Comparison of ENCODE assay signal across 3 cellular contexts in genomic region chr1:149845416-149845815, GRCh38.
A peak's percentile ranks its signal among the peaks of the same experiment; 100 is the strongest.
TF ChIP-seq lines count a peak whose summit lies in the region.

No MANE protein-coding gene starts in this region.

TF ChIP-seq in HEK293, 187 proteins besides CTCF, POLR2A, EP300 and RAD21 (continued from another document):
- TF ChIP-seq, protein P1, sequence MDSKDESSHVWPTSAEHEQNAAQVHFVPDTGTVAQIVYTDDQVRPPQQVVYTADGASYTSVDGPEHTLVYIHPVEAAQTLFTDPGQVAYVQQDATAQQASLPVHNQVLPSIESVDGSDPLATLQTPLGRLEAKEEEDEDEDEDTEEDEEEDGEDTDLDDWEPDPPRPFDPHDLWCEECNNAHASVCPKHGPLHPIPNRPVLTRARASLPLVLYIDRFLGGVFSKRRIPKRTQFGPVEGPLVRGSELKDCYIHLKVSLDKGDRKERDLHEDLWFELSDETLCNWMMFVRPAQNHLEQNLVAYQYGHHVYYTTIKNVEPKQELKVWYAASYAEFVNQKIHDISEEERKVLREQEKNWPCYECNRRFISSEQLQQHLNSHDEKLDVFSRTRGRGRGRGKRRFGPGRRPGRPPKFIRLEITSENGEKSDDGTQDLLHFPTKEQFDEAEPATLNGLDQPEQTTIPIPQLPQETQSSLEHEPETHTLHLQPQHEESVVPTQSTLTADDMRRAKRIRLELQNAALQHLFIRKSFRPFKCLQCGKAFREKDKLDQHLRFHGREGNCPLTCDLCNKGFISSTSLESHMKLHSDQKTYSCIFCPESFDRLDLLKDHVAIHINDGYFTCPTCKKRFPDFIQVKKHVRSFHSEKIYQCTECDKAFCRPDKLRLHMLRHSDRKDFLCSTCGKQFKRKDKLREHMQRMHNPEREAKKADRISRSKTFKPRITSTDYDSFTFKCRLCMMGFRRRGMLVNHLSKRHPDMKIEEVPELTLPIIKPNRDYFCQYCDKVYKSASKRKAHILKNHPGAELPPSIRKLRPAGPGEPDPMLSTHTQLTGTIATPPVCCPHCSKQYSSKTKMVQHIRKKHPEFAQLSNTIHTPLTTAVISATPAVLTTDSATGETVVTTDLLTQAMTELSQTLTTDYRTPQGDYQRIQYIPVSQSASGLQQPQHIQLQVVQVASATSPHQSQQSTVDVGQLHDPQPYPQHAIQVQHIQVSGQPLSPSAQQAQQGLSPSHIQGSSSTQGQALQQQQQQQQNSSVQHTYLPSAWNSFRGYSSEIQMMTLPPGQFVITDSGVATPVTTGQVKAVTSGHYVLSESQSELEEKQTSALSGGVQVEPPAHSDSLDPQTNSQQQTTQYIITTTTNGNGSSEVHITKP (tag by site-specific recombination; IDR thresholded peaks at IDR 0.05), result no peak
- TF ChIP-seq ZNF623 (tag by site-specific recombination; IDR thresholded peaks at IDR 0.05), result peak; percentile 18; the same call in 1 of the 2 replicates
- TF ChIP-seq ZNF549 (tag by site-specific recombination; IDR thresholded peaks at IDR 0.05), result no peak
- TF ChIP-seq ZNF311 (tag by site-specific recombination; IDR thresholded peaks at IDR 0.05; ENCODE audit: borderline replicate concordance), result no peak
- no peak for TF ChIP-seq MYNN (tag by site-specific recombination; IDR thresholded peaks at IDR 0.05; ENCODE audit: borderline replicate concordance)

TF ChIP-seq in HepG2, 621 proteins besides CTCF, POLR2A, EP300 and RAD21 (continued from another document):
- TF ChIP-seq, protein P2, sequence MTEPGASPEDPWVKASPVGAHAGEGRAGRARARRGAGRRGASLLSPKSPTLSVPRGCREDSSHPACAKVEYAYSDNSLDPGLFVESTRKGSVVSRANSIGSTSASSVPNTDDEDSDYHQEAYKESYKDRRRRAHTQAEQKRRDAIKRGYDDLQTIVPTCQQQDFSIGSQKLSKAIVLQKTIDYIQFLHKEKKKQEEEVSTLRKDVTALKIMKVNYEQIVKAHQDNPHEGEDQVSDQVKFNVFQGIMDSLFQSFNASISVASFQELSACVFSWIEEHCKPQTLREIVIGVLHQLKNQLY (CRISPR knock-in tag; IDR thresholded peaks at IDR 0.05), result no peak
- no peak for TF ChIP-seq NCOR1 (IDR thresholded peaks at IDR 0.05; ENCODE audit: borderline replicate concordance, low read length)

TF ChIP-seq in HEK293T, 16 proteins besides CTCF, POLR2A, EP300 and RAD21 (continued from another document):
- TF ChIP-seq FOXA1 (IDR thresholded peaks at IDR 0.05) (no peak), ZNF384 (IDR thresholded peaks at IDR 0.05) (no peak), L3MBTL2 (conservative IDR thresholded peaks at IDR 0.05) (no peak), TARDBP (IDR thresholded peaks at IDR 0.05) (no peak), NFRKB (IDR thresholded peaks at IDR 0.05) (no peak), SUZ12 (IDR thresholded peaks at IDR 0.05) (no peak)
